30 cellular contexts compared by ENCODE assay signal in the genomic region with DNA sequence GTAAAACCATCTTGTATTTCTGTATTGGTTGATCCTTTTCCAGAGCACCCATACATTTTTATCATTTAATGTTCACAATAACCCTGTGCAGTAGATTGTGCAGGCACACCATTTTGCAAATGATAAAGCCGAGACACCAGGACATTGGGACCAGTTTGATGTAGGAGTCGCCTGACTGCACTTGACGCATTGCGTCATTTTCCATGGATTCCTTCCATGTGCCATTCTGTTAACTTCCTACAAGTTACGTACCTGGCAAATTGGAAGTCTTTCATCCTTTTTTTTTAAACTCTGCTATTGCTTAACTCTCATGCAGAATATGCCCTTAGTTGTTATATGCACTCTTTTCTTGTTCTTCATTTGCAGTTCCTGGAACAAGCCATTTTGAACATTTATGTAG. TPM values are rescaled to one million over a fixed set of nuclear protein-coding genes. Genes with fewer than 3 reads are reported as not detected.
DNase-seq lines count a peak whose midpoint lies in the region; ATAC-seq, FAIRE-seq and TF ChIP-seq lines count a peak whose summit lies in the region.
"Had no signal": no experiment of that assay in that cellular context is flagged by ENCODE, and none has a peak within 500 bp of the region (broad histone marks: within the 10 kb centered on the region; RNA-seq: fewer than 3 reads in every experiment).

No MANE protein-coding gene starts in this region.

- H3K27me3 ChIP-seq in IMR-90 (ENCODE audit: control insufficient read depth, insufficient read depth, low read length) (no peaks in the 10 kb centered on the region), K562 (ENCODE audit: control insufficient read depth in 2 of 2, insufficient read depth in 2 of 2, low read length in 2 of 2) (no peaks in the 10 kb centered on the region), MM.1S (replicated peaks; ENCODE audit: insufficient read depth, low read length) (no peaks in the 10 kb centered on the region)
- H3K27me3 ChIP-seq: BE2C, BLaER1 had no signal

- no peaks in the 10 kb centered on the region for H3K4me1 Mint-ChIP-seq in activated naive CD8-positive, alpha-beta T cell (ENCODE audit: low read depth)
- H3K4me1 Mint-ChIP-seq in activated naive CD8-positive, alpha-beta T cell treated with anti-CD3 and anti-CD28 coated beads for 36 hours = no peaks in the 10 kb centered on the region
- no peaks in the 10 kb centered on the region for H3K4me1 Mint-ChIP-seq in endothelial cell (ENCODE audit: unreplicated experiment)
- H3K4me1 Mint-ChIP-seq: CD14-positive monocyte; CD4-positive, alpha-beta memory T cell; CD4-positive, CD25-positive, alpha-beta regulatory T cell; CD8-positive, alpha-beta memory T cell had no signal

- H3K27me3 Mint-ChIP-seq in activated naive CD8-positive, alpha-beta T cell = no peaks in the 10 kb centered on the region
- H3K27me3 Mint-ChIP-seq in activated naive CD8-positive, alpha-beta T cell treated with anti-CD3 and anti-CD28 coated beads for 36 hours = no peaks in the 10 kb centered on the region
- H3K27me3 Mint-ChIP-seq in endothelial cell (ENCODE audit: unreplicated experiment) = no peaks in the 10 kb centered on the region
- H3K27me3 Mint-ChIP-seq: CD4-positive, alpha-beta memory T cell; CD4-positive, CD25-positive, alpha-beta regulatory T cell; CD8-positive, alpha-beta memory T cell had no signal

- intact Hi-C loops in IMR-90 (cut with micrococcal nuclease) (loop anchor here (5.0 kb wide), 1 partner anchor 37 kb away; no protein-coding TSS in a partner anchor), K562 (cut with micrococcal nuclease) (no loop called here)

- H3K9me3 Mint-ChIP-seq in activated naive CD8-positive, alpha-beta T cell (ENCODE audit: low read depth) = no peaks in the 10 kb centered on the region
- no peaks in the 10 kb centered on the region for H3K9me3 Mint-ChIP-seq in activated naive CD8-positive, alpha-beta T cell treated with anti-CD3 and anti-CD28 coated beads for 36 hours
- H3K9me3 Mint-ChIP-seq in endothelial cell (ENCODE audit: unreplicated experiment) = no peaks in the 10 kb centered on the region
- H3K9me3 Mint-ChIP-seq: CD14-positive monocyte; CD4-positive, alpha-beta memory T cell; CD4-positive, CD25-positive, alpha-beta regulatory T cell; CD8-positive, alpha-beta memory T cell had no signal

- H3K9ac ChIP-seq in IMR-90 (ENCODE audit: low read depth, low read length) (no peak overlapping the region), K562 (ENCODE audit: insufficient read depth in 1 of 2, low read depth in 2 of 2, low read length in 2 of 2) (no peak overlapping the region), MM.1S (ENCODE audit: low read length) (no peak overlapping the region)
- H3K9ac ChIP-seq: BLaER1 had no signal

- no peak overlapping the region for H4K8ac ChIP-seq in IMR-90 (ENCODE audit: low read depth in 2 of 2, low read length in 2 of 2)

- H4K5ac ChIP-seq in IMR-90 (ENCODE audit: low read depth, low read length) = no peak overlapping the region

- no peak overlapping the region for H2BK5ac ChIP-seq in IMR-90 (ENCODE audit: low read depth, low read length, poor library complexity, severe bottlenecking)

- TF ChIP-seq POLR2A in IMR-90 (IDR thresholded peaks at IDR 0.05; ENCODE audit: low read depth, low read length) = no peak
- no peak for TF ChIP-seq POLR2A in K562 (conservative IDR thresholded peaks at IDR 0.05)

- POLR2A ChIA-PET in IMR-90 (lab: Charles Lee; ENCODE audit: unreplicated experiment) (no interaction called here), K562 (lab: Yijun Ruan, JAX) (interaction anchor here (1.1 kb wide), 1 partner anchor 9 kb away, joined by 3 read pairs; no protein-coding TSS in a partner anchor)

- H3K79me2 ChIP-seq in K562 (ENCODE audit: control insufficient read depth, insufficient read depth, low read length) = no peaks in the 10 kb centered on the region
- no peaks in the 10 kb centered on the region for H3K79me2 ChIP-seq in MM.1S (ENCODE audit: low read length)

- H3K36me3 ChIP-seq in IMR-90 (ENCODE audit: control insufficient read depth, insufficient read depth, low read length) (peaks cover 41% of the 10 kb centered on the region), K562 (ENCODE audit: control insufficient read depth, insufficient read depth, low read length) (peaks cover 84% of the 10 kb centered on the region), MM.1S (replicated peaks; ENCODE audit: insufficient read depth, low read length) (no peaks in the 10 kb centered on the region; the same call in 1 of the 2 replicates)

- H4K20me1 ChIP-seq in IMR-90 (ENCODE audit: insufficient read depth, low read length) (no peaks in the 10 kb centered on the region), K562 (replicated peaks; ENCODE audit: control insufficient read depth, insufficient read depth, low read length) (no peaks in the 10 kb centered on the region), MM.1S (ENCODE audit: insufficient read depth, low read length) (no peaks in the 10 kb centered on the region)
- H4K20me1 ChIP-seq: BLaER1 had no signal

- no peak for TF ChIP-seq CTCF in IMR-90 (conservative IDR thresholded peaks at IDR 0.05; ENCODE audit: low read depth, low read length)
- no peak for TF ChIP-seq CTCF in K562 (IDR thresholded peaks at IDR 0.05 in 2 of 3, conservative IDR thresholded peaks at IDR 0.05 in 1 of 3; ENCODE audit: insufficient read depth in 2 of 3, low read depth in 1 of 3, low read length in 3 of 3)
- no peak for TF ChIP-seq CTCF in endothelial cell (IDR thresholded peaks at IDR 0.05; ENCODE audit: unreplicated experiment)
- no peak for TF ChIP-seq CTCF in MM.1S (IDR thresholded peaks at IDR 0.05; ENCODE audit: low read length)

- no peak overlapping the region for H2AK5ac ChIP-seq in IMR-90 (ENCODE audit: low read depth, low read length)

- no peak for FAIRE-seq in K562 (lab: Jason Lieb, UNC)
- FAIRE-seq: A204.1, GM12878, GM12892, GM19239 had no signal

- H2BK15ac ChIP-seq in IMR-90 (ENCODE audit: low read depth, low read length) = no peak overlapping the region

- no peak overlapping the region for H3K56ac ChIP-seq in IMR-90 (ENCODE audit: extremely low read depth, insufficient read depth, low read length)

- no peak for DNase-seq in activated naive CD8-positive, alpha-beta T cell treated with anti-CD3 and anti-CD28 coated beads for 36 hours
- DNase-seq in IMR-90 = no peak
- no peak for DNase-seq in K562 (ENCODE audit: extremely low read depth in 1 of 4, low spot score in 3 of 4)
- no peak for DNase-seq in endothelial cell (ENCODE audit: low spot score)
- DNase-seq in MM.1S = no peak
- DNase-seq: 8988T; ACHN; BE2C; C1 segment of cervical spinal cord; CD4-positive, alpha-beta memory T cell; CD4-positive, CD25-positive, alpha-beta regulatory T cell; CD8-positive, alpha-beta memory T cell; COR-L47; DMS 273 treated with DMSO at 0.1 percent for 48 hours; DMS153; DMS53; DMS79; DND-41; EL; GDM1 had no signal

- dilution Hi-C loops in IMR-90 (cut with HindIII; ENCODE audit: low sequenced_read_pairs, unreplicated experiment) = no loop called here

- H2AK9ac ChIP-seq in IMR-90 (replicated peaks; ENCODE audit: low read depth, low read length, poor library complexity) = no peak overlapping the region

- no peak overlapping the region for H3K4me3 ChIP-seq in IMR-90 (ENCODE audit: insufficient read depth, low read depth, low read length)
- no peak overlapping the region for H3K4me3 ChIP-seq in K562
- no peak overlapping the region for H3K4me3 ChIP-seq in MM.1S (ENCODE audit: low read length)
- H3K4me3 ChIP-seq: BLaER1, GM12878 had no signal

- in situ Hi-C loops in IMR-90 (cut with MboI; ENCODE audit: low sequenced_read_pairs) (no loop called here), K562 (cut with MboI) (no loop called here)

- H3K4me1 ChIP-seq in IMR-90 (ENCODE audit: control insufficient read depth, insufficient read depth, low read length) (no peaks in the 10 kb centered on the region), K562 (replicated peaks in 1 of 2; ENCODE audit: control insufficient read depth in 2 of 2, insufficient read depth in 2 of 2, low read length in 2 of 2) (no peaks in the 10 kb centered on the region), MM.1S (ENCODE audit: low read length) (no peaks in the 10 kb centered on the region)
- H3K4me1 ChIP-seq: BE2C, BLaER1 had no signal

- no TSS peak for BruUV-seq in IMR-90 (replicated peaks; lab: Mats Ljungman, UMichigan)
- no TSS peak for BruUV-seq in K562 (replicated peaks; lab: Mats Ljungman, UMichigan)

- CTCF ChIA-PET in IMR-90 (lab: Yijun Ruan, JAX) (no interaction called here), K562 (lab: Yijun Ruan, JAX; ENCODE audit: low intra/inter-chr PET ratio) (no interaction called here)

- H2BK120ac ChIP-seq in IMR-90 (ENCODE audit: low read depth, low read length) = no peak overlapping the region

- H2AFZ ChIP-seq in IMR-90 (replicated peaks; ENCODE audit: low read length, poor library complexity) (no peak overlapping the region), K562 (ENCODE audit: low read depth, low read length) (no peak overlapping the region), MM.1S (ENCODE audit: low read length) (no peak overlapping the region)

- no peaks in the 10 kb centered on the region; a peak in 1 of 4 replicates for H3K79me1 ChIP-seq in IMR-90 (ENCODE audit: low read depth in 1 of 2, low read length in 2 of 2)

- H3K9me3 ChIP-seq in IMR-90 (ENCODE audit: control insufficient read depth, insufficient read depth, low read length) (no peaks in the 10 kb centered on the region), K562 (replicated peaks; ENCODE audit: control insufficient read depth, insufficient read depth, low read depth, low read length) (no peaks in the 10 kb centered on the region), MM.1S (replicated peaks; ENCODE audit: insufficient read depth, low read length) (no peaks in the 10 kb centered on the region)
- H3K9me3 ChIP-seq: BE2C, BLaER1 had no signal

- H3K4me3 Mint-ChIP-seq in activated naive CD8-positive, alpha-beta T cell = no peak overlapping the region
- no peak overlapping the region for H3K4me3 Mint-ChIP-seq in activated naive CD8-positive, alpha-beta T cell treated with anti-CD3 and anti-CD28 coated beads for 36 hours
- peak overlapping the region; percentile 68 for H3K4me3 Mint-ChIP-seq in endothelial cell (ENCODE audit: unreplicated experiment)
- H3K4me3 Mint-ChIP-seq: CD14-positive monocyte; CD4-positive, alpha-beta memory T cell; CD4-positive, CD25-positive, alpha-beta regulatory T cell; CD8-positive, alpha-beta memory T cell had no signal

- no peak for TF ChIP-seq EP300 in K562 (IDR thresholded peaks at IDR 0.05; ENCODE audit: low read length)

- H3K18ac ChIP-seq in IMR-90 (ENCODE audit: low read depth, low read length) = no peak overlapping the region

- H4K91ac ChIP-seq in IMR-90 (ENCODE audit: insufficient read depth, low read depth, low read length) = no peak overlapping the region

- no peak for TF ChIP-seq RAD21 in IMR-90 (IDR thresholded peaks at IDR 0.05; ENCODE audit: low read length)
- TF ChIP-seq RAD21 in K562 (CRISPR knock-in tag; conservative IDR thresholded peaks at IDR 0.05 in 1 of 2, IDR thresholded peaks at IDR 0.05 in 1 of 2) = no peak

- H3K9me1 ChIP-seq in IMR-90 (ENCODE audit: insufficient read depth, low read length) (no peaks in the 10 kb centered on the region), K562 (ENCODE audit: control insufficient read depth, insufficient read depth, low read length) (no peaks in the 10 kb centered on the region)

- peak overlapping the region; percentile 23 for H3K27ac Mint-ChIP-seq in activated naive CD8-positive, alpha-beta T cell
- H3K27ac Mint-ChIP-seq in activated naive CD8-positive, alpha-beta T cell treated with anti-CD3 and anti-CD28 coated beads for 36 hours = no peak overlapping the region
- no peak overlapping the region for H3K27ac Mint-ChIP-seq in endothelial cell (ENCODE audit: unreplicated experiment)
- H3K27ac Mint-ChIP-seq: CD14-positive monocyte had no signal

- H2BK20ac ChIP-seq in IMR-90 (ENCODE audit: low read depth, low read length) = no peak overlapping the region

- peaks cover 11% of the 10 kb centered on the region for H3K36me3 Mint-ChIP-seq in activated naive CD8-positive, alpha-beta T cell
- H3K36me3 Mint-ChIP-seq in activated naive CD8-positive, alpha-beta T cell treated with anti-CD3 and anti-CD28 coated beads for 36 hours = peaks cover 32% of the 10 kb centered on the region
- peaks cover 26% of the 10 kb centered on the region for H3K36me3 Mint-ChIP-seq in endothelial cell (ENCODE audit: low read depth, unreplicated experiment)

- 100% methylated on average over 2 of the region's 5 CpGs; no CpG with 5 or more reads in 1 of the 2 experiments for WGBS in IMR-90 (ENCODE audit: extremely low coverage in 2 of 2, insufficient read length in 1 of 2), 2 experiments
- 91% methylated on average over 5 of the region's 5 CpGs for WGBS in K562 (ENCODE audit: insufficient coverage, low coverage, missing lambda C conversion rate)

- H3K4me2 ChIP-seq in IMR-90 (ENCODE audit: low read depth, low read length) = no peak overlapping the region
- H3K4me2 ChIP-seq in K562 (ENCODE audit: insufficient read depth, low read length) = no peak overlapping the region
- H3K4me2 ChIP-seq in MM.1S (ENCODE audit: low read depth, low read length) = no peak overlapping the region
- H3K4me2 ChIP-seq: BLaER1 had no signal

- no peak overlapping the region for H3K23ac ChIP-seq in IMR-90 (ENCODE audit: low read depth, low read length)

- H3K27ac ChIP-seq in IMR-90 (ENCODE audit: insufficient read depth, low read length) (no peak overlapping the region), K562 (ENCODE audit: extremely low read depth, low read depth, low read length) (no peak overlapping the region), MM.1S (ENCODE audit: low read length) (no peak overlapping the region)
- H3K27ac ChIP-seq: BLaER1 had no signal

- no peaks in the 10 kb centered on the region for H3F3A ChIP-seq in MM.1S (ENCODE audit: insufficient read depth, low read length)

- no peak overlapping the region for H3K14ac ChIP-seq in IMR-90 (replicated peaks; ENCODE audit: low read depth, low read length)

- H3K9me2 ChIP-seq in MM.1S (replicated peaks; ENCODE audit: insufficient read depth, low read length) = no peaks in the 10 kb centered on the region

- ATAC-seq in IMR-90 (ENCODE audit: low read depth) = no peak
- no peak for ATAC-seq in K562
- no peak for ATAC-seq in GM18498 (IDR thresholded peaks at IDR 0.05; ENCODE audit: unreplicated experiment)
- ATAC-seq: GM12878 had no signal

- H3K4ac ChIP-seq in IMR-90 (ENCODE audit: low read depth, low read length) = no peak overlapping the region

RNA-seq across cellular contexts. Expression of gene PRPH2, which starts 43.0 kb away (rescaled TPM):
- under 1 TPM in 1 of 2 experiments, not detected in 1; 0.06 TPM for total RNA-seq in activated naive CD8-positive, alpha-beta T cell treated with anti-CD3 and anti-CD28 coated beads for 36 hours
- total RNA-seq in IMR-90 (2012; rRNA removed) (0.83 and 1.1 TPM in 2 replicates), K562 (2014; rRNA removed) (0.04 TPM in 1 of 2 replicates, not detected in the other), K562 (2014; rRNA removed; fragmentation: Illumina TruSeq; extraction: Trizol) (not detected in 2 replicates), K562 (2015; rRNA removed; fragmentation: Illumina TruSeq; extraction: Trizol) (0.04 TPM in 1 of 2 replicates, not detected in the other), K562 (2021) (0.09 TPM in 1 of 2 replicates, not detected in the other), endothelial cell (ENCODE audit: unreplicated experiment) (0.15 TPM)
- polyA plus RNA-seq in IMR-90 (2012; rRNA removed) (0.90 and 1.0 TPM in 2 replicates), K562 (2011; rRNA removed) (0.03 and 0.04 TPM in 2 replicates), K562 (2014; fragmentation: Illumina TruSeq; extraction: Trizol) (0.03 and 0.10 TPM in 2 replicates), K562 (2014; fragmentation: Nextera tagmentation; extraction: Ambion mirVana) (under 1 TPM; 0.03 to 0.11 TPM), K562 (2014; rRNA removed) (0.26 TPM in 1 of 2 replicates, not detected in the other)
- polyA plus RNA-seq in IMR-90 (2012; cell fraction: cytosol; rRNA removed) = 0.52 and 0.59 TPM in 2 replicates
- 1.2 and 1.9 TPM in 2 replicates for polyA plus RNA-seq in IMR-90 (2012; cell fraction: nucleus; rRNA removed; ENCODE audit: low replicate concordance)
- not detected in 2 replicates for total RNA-seq in K562 (2011; cell fraction: chromatin; rRNA removed; ENCODE audit: low replicate concordance)
- total RNA-seq in K562 (2011; cell fraction: nucleolus; rRNA removed) = 0.33 TPM in 1 of 2 replicates, not detected in the other
- not detected in 2 replicates for total RNA-seq in K562 (2011; cell fraction: nucleoplasm; rRNA removed)
- polyA plus RNA-seq in K562 (2011; cell fraction: cytosol; rRNA removed) = 0.03 and 0.04 TPM in 2 replicates
- not detected in 2 replicates for polyA plus RNA-seq in K562 (2011; cell fraction: nucleus; rRNA removed)
- 0.08 and 0.11 TPM in 2 replicates for polyA plus RNA-seq in K562 (2012)
- polyA minus RNA-seq in K562 (2011; rRNA and poly(A)+ RNA removed) = 0.06 TPM in 1 of 2 replicates, not detected in the other
- polyA minus RNA-seq in K562 (2011; cell fraction: cytosol; rRNA and poly(A)+ RNA removed) = not detected in 2 replicates
- polyA minus RNA-seq in K562 (2011; cell fraction: nucleus; rRNA and poly(A)+ RNA removed) = 0.11 TPM in 1 of 2 replicates, not detected in the other
- total RNA-seq: CD4-positive, alpha-beta memory T cell; CD4-positive, CD25-positive, alpha-beta regulatory T cell; Daoy; G401; GM12878 had no signal
- polyA plus RNA-seq: CD14-positive monocyte had no signal
